Comparison of ENCODE assay signal across 22 cellular contexts in genomic region chr7:157017639-157018327, GRCh38. TPM values are rescaled to one million over a fixed set of nuclear protein-coding genes. Genes with fewer than 3 reads are reported as not detected.
A peak's percentile ranks its signal among the peaks of the same experiment; 100 is the strongest.
DNase-seq lines count a peak whose midpoint lies in the region; ATAC-seq and TF ChIP-seq lines count a peak whose summit lies in the region.
"Had no signal": no experiment of that assay in that cellular context is flagged by ENCODE, and none has a peak within 500 bp of the region (broad histone marks: within the 10 kb centered on the region; RNA-seq: fewer than 3 reads in every experiment).

No MANE protein-coding gene starts in this region.

- CTCF ChIA-PET in T-cell (lab: Charles Lee) = no interaction called here

- H3K4me1 Mint-ChIP-seq in T-cell = peaks cover 11 to 28% (median 23%) of the 10 kb centered on the region in 3 donors

- H3K27me3 Mint-ChIP-seq in T-cell = peaks cover 50 to 78% of the 10 kb centered on the region in 2 donors

- peaks cover 59 to 100% (median 96%) of the 10 kb centered on the region in 9 donors for H3K27me3 ChIP-seq in heart left ventricle
- peaks cover 100% of the 10 kb centered on the region for H3K27me3 ChIP-seq in NT2/D1 (ENCODE audit: insufficient read depth, insufficient read length)

- H3K9me3 Mint-ChIP-seq in T-cell = no peaks in the 10 kb centered on the region
- H3K9me3 Mint-ChIP-seq: naive thymus-derived CD8-positive, alpha-beta T cell had no signal

- POLR2A ChIA-PET in T-cell (lab: Charles Lee) = no interaction called here

- H3K4me1 ChIP-seq in heart left ventricle (peaks cover 0 to 40% (median 7%) of the 10 kb centered on the region in 12 donors), NT2/D1 (ENCODE audit: insufficient read depth, insufficient read length) (peaks cover 12% of the 10 kb centered on the region)

- ATAC-seq in heart left ventricle = no peak
- ATAC-seq in T-cell (replicated peaks in 1 of 4) = no peak
- ATAC-seq: activated CD4-positive, CD25-positive, alpha-beta regulatory T cell treated with anti-CD3 and anti-CD28 coated beads, Interleukin-2, amount 50 U/mL, for 24 hours; heart right ventricle; K562; naive thymus-derived CD8-positive, alpha-beta T cell had no signal

- no peak for TF ChIP-seq CTCF in heart left ventricle (IDR thresholded peaks at IDR 0.05)

- no peak overlapping the region for H3K9ac ChIP-seq in NT2/D1 (ENCODE audit: insufficient read length, low read depth)
- H3K9ac ChIP-seq: BLaER1 treated with 17β-estradiol and CSF1 and Interleukin-3, amounts not matched to agents 10 nM and 100 nM had no signal

- DNase-seq in cardiac septum (ENCODE audit: low spot score) (peak; percentile 39), heart left ventricle (no peak), NT2/D1 (ENCODE audit: low read depth, low spot score) (no peak), islet precursor cell (peak; percentile 51), NCI-H2196 (lab: John Stamatoyannopoulos, UW; ENCODE audit: unreplicated experiment) (no peak), T-cell (no peak), nucleus accumbens (lab: John Stamatoyannopoulos, UW) (no peak), NCI-H2227 (lab: John Stamatoyannopoulos, UW; ENCODE audit: unreplicated experiment) (no peak)
- DNase-seq: activated CD8-positive, alpha-beta memory T cell treated with anti-CD3 and anti-CD28 coated beads for 24 hours; heart right ventricle; naive thymus-derived CD8-positive, alpha-beta T cell; NCI-H2081 treated with DMSO at 0.1 percent for 48 hours; NCI-H774; stimulated activated CD4-positive, alpha-beta T cell treated with anti-CD3 and anti-CD28 coated beads, Interleukin-2, amount 100 ng/mL, for 48 hours; uterus had no signal

- H3K27ac ChIP-seq in heart left ventricle = no peak overlapping the region
- H3K27ac ChIP-seq: BLaER1 treated with 17β-estradiol and CSF1 and Interleukin-3, amounts not matched to agents 10 nM and 100 nM; coronary artery; heart right ventricle; skin epidermis; uterus had no signal

- H3K4me3 ChIP-seq in heart left ventricle (peak overlapping the region in 1 of 12 donors; percentile 6), NT2/D1 (ENCODE audit: insufficient read length, low read depth) (peak overlapping the region; percentile 15)
- H3K4me3 ChIP-seq: BLaER1 treated with 17β-estradiol and CSF1 and Interleukin-3, amounts not matched to agents 10 nM and 100 nM; coronary artery; heart right ventricle; K562; skin epidermis; uterus had no signal

- intact Hi-C loops in cardiac septum (cut with DNase I) (no loop called here), heart left ventricle (cut with DNase I) (no loop called here)

- H3K4me3 Mint-ChIP-seq in T-cell = no peak overlapping the region

- no peak for TF ChIP-seq POLR2A in heart left ventricle (IDR thresholded peaks at IDR 0.05)

- 2 to 3% (median 3%) methylated on average over 22 to 47 of the region's 47 CpGs for WGBS in heart left ventricle, 4 donors

- no peaks in the 10 kb centered on the region for H3K36me3 ChIP-seq in heart left ventricle
- no peaks in the 10 kb centered on the region for H3K36me3 ChIP-seq in NT2/D1 (ENCODE audit: insufficient read depth, insufficient read length, low read length)
- H3K36me3 ChIP-seq: BLaER1 treated with 17β-estradiol and CSF1 and Interleukin-3, amounts not matched to agents 10 nM and 100 nM; heart right ventricle; uterus had no signal

- H3K27ac Mint-ChIP-seq in T-cell = no peak overlapping the region
- H3K27ac Mint-ChIP-seq: brain; naive thymus-derived CD8-positive, alpha-beta T cell had no signal

- no peaks in the 10 kb centered on the region for H3K36me3 Mint-ChIP-seq in T-cell
- H3K36me3 Mint-ChIP-seq: brain; naive thymus-derived CD8-positive, alpha-beta T cell had no signal

- H3K9me3 ChIP-seq in heart left ventricle (no peaks in the 10 kb centered on the region), NT2/D1 (ENCODE audit: insufficient read depth, low read length) (no peaks in the 10 kb centered on the region)
- H3K9me3 ChIP-seq: heart right ventricle, uterus had no signal

RNA-seq across cellular contexts. Expression of gene MNX1, which starts 7.3 kb away (rescaled TPM):
- total RNA-seq in cardiac septum = not detected
- total RNA-seq in heart left ventricle = not detected
- polyA plus RNA-seq in heart left ventricle = not detected
- under 1 TPM in 2 of 5 donors, not detected in 3; 0.10 to 0.30 TPM for total RNA-seq in T-cell
- total RNA-seq: A673; heart right ventricle; naive thymus-derived CD8-positive, alpha-beta T cell had no signal
- polyA plus RNA-seq: heart right ventricle; naive thymus-derived CD8-positive, alpha-beta T cell had no signal

Comparison
In these comparisons a context has a peak if more than half of its experiments do, and no peak if none do; other contexts are left out.
1. DNase-seq: peak in cardiac septum (single experiment) and islet precursor cell (single experiment); none in heart left ventricle (0 of 5), NT2/D1 (single experiment), NCI-H2196 (single experiment), T-cell (0 of 34), nucleus accumbens (0 of 56) and NCI-H2227 (single experiment).